In genomic region chr17:19336938-19337711, GRCh38 we compare ENCODE assay signal across 9 cellular contexts. TPM values are rescaled to one million over a fixed set of nuclear protein-coding genes. Genes with fewer than 3 reads are reported as not detected.
DNase-seq lines count a peak whose midpoint lies in the region; ATAC-seq and TF ChIP-seq lines count a peak whose summit lies in the region.
"Had no signal": no experiment of that assay in that cellular context is flagged by ENCODE, and none has a peak within 500 bp of the region (broad histone marks: within the 10 kb centered on the region; RNA-seq: fewer than 3 reads in every experiment).

No MANE protein-coding gene starts in this region.

- 70 to 80% methylated on average over 15 to 18 of the region's 21 CpGs for WGBS in mesodermal cell (ENCODE audit: insufficient coverage in 2 of 2), 2 experiments

- peak overlapping the region; percentile 16 for H3K27ac Mint-ChIP-seq in endothelial cell (ENCODE audit: unreplicated experiment)
- H3K27ac Mint-ChIP-seq: activated CD8-positive, alpha-beta T cell treated with anti-CD3 and anti-CD28 coated beads for 36 hours had no signal

- peaks cover 18% of the 10 kb centered on the region for H3K36me3 Mint-ChIP-seq in endothelial cell (ENCODE audit: low read depth, unreplicated experiment)

- peaks cover 12% of the 10 kb centered on the region for H3K4me1 Mint-ChIP-seq in endothelial cell (ENCODE audit: unreplicated experiment)

- intact Hi-C loops in upper lobe of right lung (cut with DNase I) = no loop called here

- H3K9me3 Mint-ChIP-seq in endothelial cell (ENCODE audit: unreplicated experiment) = no peaks in the 10 kb centered on the region
- H3K9me3 Mint-ChIP-seq: activated CD8-positive, alpha-beta T cell treated with anti-CD3 and anti-CD28 coated beads for 36 hours had no signal

- H3K9me3 ChIP-seq in mesodermal cell (ENCODE audit: control insufficient read depth, low read length) (no peaks in the 10 kb centered on the region), upper lobe of right lung (no peaks in the 10 kb centered on the region), MG63 (no peaks in the 10 kb centered on the region)

- TF ChIP-seq CTCF in endothelial cell (IDR thresholded peaks at IDR 0.05; ENCODE audit: unreplicated experiment) (no peak), upper lobe of right lung (IDR thresholded peaks at IDR 0.05) (peak; percentile 11)

- H3K4me1 ChIP-seq in mesodermal cell (ENCODE audit: control insufficient read depth, insufficient read depth, low read length, poor library complexity, severe bottlenecking) = peaks cover 13% of the 10 kb centered on the region
- H3K4me1 ChIP-seq in upper lobe of right lung = peaks cover 6% of the 10 kb centered on the region

- peak; percentile 60 for DNase-seq in activated effector memory CD4-positive, alpha-beta T cell treated with anti-CD3 and anti-CD28 coated beads, Interleukin-2, amount 50 U/mL, for 16 hours
- no peak for DNase-seq in activated effector memory CD4-positive, alpha-beta T cell treated with Interleukin-2 at 50 U/mL for 16 hours
- DNase-seq in endothelial cell (ENCODE audit: low spot score) (no peak), upper lobe of right lung (peak; percentile 57), 8988T (no peak), MG63 (no peak), GM19238 (ENCODE audit: insufficient read length, low spot score) (no peak)

- ATAC-seq in upper lobe of right lung = peak; percentile 2

- peaks cover 40% of the 10 kb centered on the region for H3K36me3 ChIP-seq in mesodermal cell (ENCODE audit: control insufficient read depth, insufficient read depth, low read length)
- no peaks in the 10 kb centered on the region for H3K36me3 ChIP-seq in upper lobe of right lung
- H3K36me3 ChIP-seq in MG63 = no peaks in the 10 kb centered on the region; the same call in 1 of the 2 replicates

- no peaks in the 10 kb centered on the region for H3K27me3 ChIP-seq in upper lobe of right lung
- H3K27me3 ChIP-seq in MG63 = no peaks in the 10 kb centered on the region

- H3K4me3 ChIP-seq in mesodermal cell (ENCODE audit: extremely low read depth, insufficient read depth, low read length, poor library complexity, severe bottlenecking) (no peak overlapping the region), upper lobe of right lung (no peak overlapping the region), MG63 (no peak overlapping the region)

- peaks cover 11% of the 10 kb centered on the region for H3K27me3 Mint-ChIP-seq in endothelial cell (ENCODE audit: unreplicated experiment)

- H3K4me3 Mint-ChIP-seq in endothelial cell (ENCODE audit: unreplicated experiment) = no peak overlapping the region
- H3K4me3 Mint-ChIP-seq: activated CD8-positive, alpha-beta T cell treated with anti-CD3 and anti-CD28 coated beads for 36 hours had no signal

- H3K27ac ChIP-seq in mesodermal cell (ENCODE audit: low read depth, low read length, severe bottlenecking) = peak overlapping the region; percentile 2
- H3K27ac ChIP-seq in upper lobe of right lung = no peak overlapping the region

RNA-seq across cellular contexts. Expression of gene B9D1, which starts 25.4 kb away (rescaled TPM):
- total RNA-seq in endothelial cell (ENCODE audit: unreplicated experiment) (6.2 TPM), upper lobe of right lung (9.9 TPM)
- 21.5 TPM for polyA plus RNA-seq in mesodermal cell (2013, experiment 1 of 2)
- polyA plus RNA-seq in mesodermal cell (2013, experiment 2 of 2) = 18.5 TPM
- total RNA-seq in MG63 (2014; rRNA removed; shearing (Covaris generic); ENCODE audit: low replicate concordance) = 14.8 and 30.2 TPM in 2 replicates

RNA-seq across cellular contexts. Expression of gene MAPK7, which starts 41.2 kb away (rescaled TPM):
- total RNA-seq in endothelial cell (ENCODE audit: unreplicated experiment) = 48.5 TPM
- 20.5 TPM for polyA plus RNA-seq in mesodermal cell (2013, experiment 1 of 2)
- polyA plus RNA-seq in mesodermal cell (2013, experiment 2 of 2) = 19.8 TPM
- total RNA-seq in upper lobe of right lung = 25.7 TPM
- total RNA-seq in MG63 (2014; rRNA removed; shearing (Covaris generic); ENCODE audit: low replicate concordance) = 2.8 and 10.1 TPM in 2 replicates

RNA-seq across cellular contexts. Expression of gene MFAP4, which starts 49.9 kb away (rescaled TPM):
- total RNA-seq in endothelial cell (ENCODE audit: unreplicated experiment) (0.67 TPM), upper lobe of right lung (270 TPM)
- polyA plus RNA-seq in mesodermal cell (2013, experiment 1 of 2) = 9.2 TPM
- polyA plus RNA-seq in mesodermal cell (2013, experiment 2 of 2) = 11.0 TPM
- 3.2 and 4.3 TPM in 2 replicates for total RNA-seq in MG63 (2014; rRNA removed; shearing (Covaris generic); ENCODE audit: low replicate concordance)

Comparison
In these comparisons a context has a peak if more than half of its experiments do, and no peak if none do; other contexts are left out.
1. DNase-seq: peak in activated effector memory CD4-positive, alpha-beta T cell treated with anti-CD3 and anti-CD28 coated beads, Interleukin-2, amount 50 U/mL, for 16 hours (single experiment) and upper lobe of right lung (single experiment); none in activated effector memory CD4-positive, alpha-beta T cell treated with Interleukin-2 at 50 U/mL for 16 hours (single experiment), endothelial cell (single experiment), 8988T (single experiment), MG63 (single experiment) and GM19238 (single experiment).
2. RNA of gene MFAP4, which starts 49.9 kb away (total RNA-seq): 270 TPM in upper lobe of right lung (single experiment); 3.2 to 4.3 TPM in MG63 and 0.67 TPM in endothelial cell (single experiment); every median in the first group is over 10 times any median in the second.